Comparison of ENCODE assay signal across 1 cellular context in genomic region chr6:82506526-82506925, GRCh38.
TF ChIP-seq lines count a peak whose summit lies in the region.

No MANE protein-coding gene starts in this region.

TF ChIP-seq in WTC11, 78 proteins besides CTCF, POLR2A, EP300 and RAD21 (continued from another document):
- TF ChIP-seq, protein P1, sequence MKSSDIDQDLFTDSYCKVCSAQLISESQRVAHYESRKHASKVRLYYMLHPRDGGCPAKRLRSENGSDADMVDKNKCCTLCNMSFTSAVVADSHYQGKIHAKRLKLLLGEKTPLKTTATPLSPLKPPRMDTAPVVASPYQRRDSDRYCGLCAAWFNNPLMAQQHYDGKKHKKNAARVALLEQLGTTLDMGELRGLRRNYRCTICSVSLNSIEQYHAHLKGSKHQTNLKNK (CRISPR knock-in tag; IDR thresholded peaks at IDR 0.05), result no peak
- no peak for TF ChIP-seq ZSCAN18 (CRISPR knock-in tag; IDR thresholded peaks at IDR 0.05)
- TF ChIP-seq, protein P2, sequence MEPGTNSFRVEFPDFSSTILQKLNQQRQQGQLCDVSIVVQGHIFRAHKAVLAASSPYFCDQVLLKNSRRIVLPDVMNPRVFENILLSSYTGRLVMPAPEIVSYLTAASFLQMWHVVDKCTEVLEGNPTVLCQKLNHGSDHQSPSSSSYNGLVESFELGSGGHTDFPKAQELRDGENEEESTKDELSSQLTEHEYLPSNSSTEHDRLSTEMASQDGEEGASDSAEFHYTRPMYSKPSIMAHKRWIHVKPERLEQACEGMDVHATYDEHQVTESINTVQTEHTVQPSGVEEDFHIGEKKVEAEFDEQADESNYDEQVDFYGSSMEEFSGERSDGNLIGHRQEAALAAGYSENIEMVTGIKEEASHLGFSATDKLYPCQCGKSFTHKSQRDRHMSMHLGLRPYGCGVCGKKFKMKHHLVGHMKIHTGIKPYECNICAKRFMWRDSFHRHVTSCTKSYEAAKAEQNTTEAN (CRISPR knock-in tag; IDR thresholded peaks at IDR 0.05), result no peak
